1 cellular context compared by ENCODE assay signal in genomic region chr5:186091-187041, GRCh38.
TF ChIP-seq lines count a peak whose summit lies in the region.

No MANE protein-coding gene starts in this region.

TF ChIP-seq in K562, 482 proteins besides CTCF, POLR2A, EP300 and RAD21 (continued from another document):
- no peak for TF ChIP-seq GTF2F1 (IDR thresholded peaks at IDR 0.05; ENCODE audit: low read depth, low read length)
- TF ChIP-seq FOS (IDR thresholded peaks at IDR 0.05; ENCODE audit: extremely low read depth, insufficient read length) = no peak
- peak; percentile 37 for TF ChIP-seq MAX (CRISPR knock-in tag; IDR thresholded peaks at IDR 0.05)
TF ChIP-seq in K562: peak in this region for 3.
